In the genomic region with DNA sequence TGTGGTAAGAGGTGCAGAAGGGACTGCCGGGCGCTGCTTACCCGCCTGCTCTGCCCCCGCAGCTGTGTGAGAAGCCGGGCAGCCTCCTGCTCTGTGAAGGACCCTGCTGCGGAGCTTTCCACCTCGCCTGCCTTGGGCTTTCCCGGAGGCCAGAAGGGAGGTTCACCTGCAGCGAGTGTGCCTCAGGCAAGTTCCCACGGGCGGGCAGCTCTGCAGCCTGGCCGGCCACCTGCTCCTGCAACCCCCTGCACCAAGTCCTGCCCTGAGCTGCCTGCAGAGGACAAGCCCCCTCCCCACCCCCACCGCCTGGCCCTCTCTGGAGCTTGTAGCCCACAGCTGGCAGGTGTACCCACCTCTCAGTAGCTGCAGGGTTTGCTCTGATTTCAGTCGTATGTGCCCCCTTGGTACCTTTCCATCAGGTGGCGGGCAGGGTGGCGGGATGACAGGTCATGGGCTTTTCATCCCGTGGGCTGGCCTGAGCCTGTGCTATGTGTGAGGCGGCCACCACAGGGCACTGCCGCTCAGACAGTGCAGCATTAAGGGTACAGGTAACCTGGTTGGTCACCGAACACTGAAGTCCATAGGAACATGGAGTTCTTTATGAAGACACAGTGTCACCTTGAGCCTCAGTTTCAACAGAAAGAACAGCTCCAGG, we compare ENCODE assay signal across 1 cellular context.
TF ChIP-seq lines count a peak whose summit lies in the region.

No MANE protein-coding gene starts in this region.

TF ChIP-seq in HepG2, 621 proteins besides CTCF, POLR2A, EP300 and RAD21:
- TF ChIP-seq HNRNPL (IDR thresholded peaks at IDR 0.05; ENCODE audit: low read depth, low read length) = no peak
- TF ChIP-seq, protein P1, sequence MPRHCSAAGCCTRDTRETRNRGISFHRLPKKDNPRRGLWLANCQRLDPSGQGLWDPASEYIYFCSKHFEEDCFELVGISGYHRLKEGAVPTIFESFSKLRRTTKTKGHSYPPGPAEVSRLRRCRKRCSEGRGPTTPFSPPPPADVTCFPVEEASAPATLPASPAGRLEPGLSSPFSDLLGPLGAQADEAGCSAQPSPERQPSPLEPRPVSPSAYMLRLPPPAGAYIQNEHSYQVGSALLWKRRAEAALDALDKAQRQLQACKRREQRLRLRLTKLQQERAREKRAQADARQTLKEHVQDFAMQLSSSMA (CRISPR knock-in tag; IDR thresholded peaks at IDR 0.05) = no peak
- TF ChIP-seq, protein P2, sequence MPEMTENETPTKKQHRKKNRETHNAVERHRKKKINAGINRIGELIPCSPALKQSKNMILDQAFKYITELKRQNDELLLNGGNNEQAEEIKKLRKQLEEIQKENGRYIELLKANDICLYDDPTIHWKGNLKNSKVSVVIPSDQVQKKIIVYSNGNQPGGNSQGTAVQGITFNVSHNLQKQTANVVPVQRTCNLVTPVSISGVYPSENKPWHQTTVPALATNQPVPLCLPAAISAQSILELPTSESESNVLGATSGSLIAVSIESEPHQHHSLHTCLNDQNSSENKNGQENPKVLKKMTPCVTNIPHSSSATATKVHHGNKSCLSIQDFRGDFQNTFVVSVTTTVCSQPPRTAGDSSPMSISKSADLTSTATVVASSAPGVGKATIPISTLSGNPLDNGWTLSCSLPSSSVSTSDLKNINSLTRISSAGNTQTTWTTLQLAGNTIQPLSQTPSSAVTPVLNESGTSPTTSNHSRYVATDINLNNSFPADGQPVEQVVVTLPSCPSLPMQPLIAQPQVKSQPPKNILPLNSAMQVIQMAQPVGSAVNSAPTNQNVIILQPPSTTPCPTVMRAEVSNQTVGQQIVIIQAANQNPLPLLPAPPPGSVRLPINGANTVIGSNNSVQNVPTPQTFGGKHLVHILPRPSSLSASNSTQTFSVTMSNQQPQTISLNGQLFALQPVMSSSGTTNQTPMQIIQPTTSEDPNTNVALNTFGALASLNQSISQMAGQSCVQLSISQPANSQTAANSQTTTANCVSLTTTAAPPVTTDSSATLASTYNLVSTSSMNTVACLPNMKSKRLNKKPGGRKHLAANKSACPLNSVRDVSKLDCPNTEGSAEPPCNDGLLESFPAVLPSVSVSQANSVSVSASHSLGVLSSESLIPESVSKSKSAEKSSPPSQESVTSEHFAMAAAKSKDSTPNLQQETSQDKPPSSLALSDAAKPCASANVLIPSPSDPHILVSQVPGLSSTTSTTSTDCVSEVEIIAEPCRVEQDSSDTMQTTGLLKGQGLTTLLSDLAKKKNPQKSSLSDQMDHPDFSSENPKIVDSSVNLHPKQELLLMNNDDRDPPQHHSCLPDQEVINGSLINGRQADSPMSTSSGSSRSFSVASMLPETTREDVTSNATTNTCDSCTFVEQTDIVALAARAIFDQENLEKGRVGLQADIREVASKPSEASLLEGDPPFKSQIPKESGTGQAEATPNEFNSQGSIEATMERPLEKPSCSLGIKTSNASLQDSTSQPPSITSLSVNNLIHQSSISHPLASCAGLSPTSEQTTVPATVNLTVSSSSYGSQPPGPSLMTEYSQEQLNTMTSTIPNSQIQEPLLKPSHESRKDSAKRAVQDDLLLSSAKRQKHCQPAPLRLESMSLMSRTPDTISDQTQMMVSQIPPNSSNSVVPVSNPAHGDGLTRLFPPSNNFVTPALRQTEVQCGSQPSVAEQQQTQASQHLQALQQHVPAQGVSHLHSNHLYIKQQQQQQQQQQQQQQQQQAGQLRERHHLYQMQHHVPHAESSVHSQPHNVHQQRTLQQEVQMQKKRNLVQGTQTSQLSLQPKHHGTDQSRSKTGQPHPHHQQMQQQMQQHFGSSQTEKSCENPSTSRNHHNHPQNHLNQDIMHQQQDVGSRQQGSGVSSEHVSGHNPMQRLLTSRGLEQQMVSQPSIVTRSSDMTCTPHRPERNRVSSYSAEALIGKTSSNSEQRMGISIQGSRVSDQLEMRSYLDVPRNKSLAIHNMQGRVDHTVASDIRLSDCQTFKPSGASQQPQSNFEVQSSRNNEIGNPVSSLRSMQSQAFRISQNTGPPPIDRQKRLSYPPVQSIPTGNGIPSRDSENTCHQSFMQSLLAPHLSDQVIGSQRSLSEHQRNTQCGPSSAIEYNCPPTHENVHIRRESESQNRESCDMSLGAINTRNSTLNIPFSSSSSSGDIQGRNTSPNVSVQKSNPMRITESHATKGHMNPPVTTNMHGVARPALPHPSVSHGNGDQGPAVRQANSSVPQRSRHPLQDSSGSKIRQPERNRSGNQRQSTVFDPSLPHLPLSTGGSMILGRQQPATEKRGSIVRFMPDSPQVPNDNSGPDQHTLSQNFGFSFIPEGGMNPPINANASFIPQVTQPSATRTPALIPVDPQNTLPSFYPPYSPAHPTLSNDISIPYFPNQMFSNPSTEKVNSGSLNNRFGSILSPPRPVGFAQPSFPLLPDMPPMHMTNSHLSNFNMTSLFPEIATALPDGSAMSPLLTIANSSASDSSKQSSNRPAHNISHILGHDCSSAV (CRISPR knock-in tag; IDR thresholded peaks at IDR 0.05; ENCODE audit: borderline replicate concordance) = no peak
- TF ChIP-seq TRIM24 (CRISPR knock-in tag; IDR thresholded peaks at IDR 0.05) = no peak
- TF ChIP-seq EZH2 (conservative IDR thresholded peaks at IDR 0.05; ENCODE audit: low read depth, low read length) = no peak
- TF ChIP-seq TOE1 (CRISPR knock-in tag; IDR thresholded peaks at IDR 0.05) = no peak
- TF ChIP-seq ZNF737 (CRISPR knock-in tag; IDR thresholded peaks at IDR 0.05; ENCODE audit: borderline replicate concordance) = no peak
- TF ChIP-seq SRY (CRISPR knock-in tag; IDR thresholded peaks at IDR 0.05) = no peak
- no peak for TF ChIP-seq ZBTB3 (CRISPR knock-in tag; IDR thresholded peaks at IDR 0.05; ENCODE audit: borderline replicate concordance, low read depth)
- no peak for TF ChIP-seq SAFB2 (CRISPR knock-in tag; IDR thresholded peaks at IDR 0.05; ENCODE audit: borderline replicate concordance, low read depth)
- TF ChIP-seq TCF7 (IDR thresholded peaks at IDR 0.05; ENCODE audit: low read depth) = no peak
- TF ChIP-seq ZNF761 (CRISPR knock-in tag; conservative IDR thresholded peaks at IDR 0.05) = no peak
- no peak for TF ChIP-seq CREB1 (IDR thresholded peaks at IDR 0.05)
- no peak for TF ChIP-seq CREB1 (CRISPR knock-in tag; IDR thresholded peaks at IDR 0.05)
- no peak for TF ChIP-seq EEA1 (CRISPR knock-in tag; IDR thresholded peaks at IDR 0.05; ENCODE audit: borderline replicate concordance)
- no peak for TF ChIP-seq ZNF235 (CRISPR knock-in tag; IDR thresholded peaks at IDR 0.05; ENCODE audit: borderline replicate concordance)
- TF ChIP-seq, protein P3, sequence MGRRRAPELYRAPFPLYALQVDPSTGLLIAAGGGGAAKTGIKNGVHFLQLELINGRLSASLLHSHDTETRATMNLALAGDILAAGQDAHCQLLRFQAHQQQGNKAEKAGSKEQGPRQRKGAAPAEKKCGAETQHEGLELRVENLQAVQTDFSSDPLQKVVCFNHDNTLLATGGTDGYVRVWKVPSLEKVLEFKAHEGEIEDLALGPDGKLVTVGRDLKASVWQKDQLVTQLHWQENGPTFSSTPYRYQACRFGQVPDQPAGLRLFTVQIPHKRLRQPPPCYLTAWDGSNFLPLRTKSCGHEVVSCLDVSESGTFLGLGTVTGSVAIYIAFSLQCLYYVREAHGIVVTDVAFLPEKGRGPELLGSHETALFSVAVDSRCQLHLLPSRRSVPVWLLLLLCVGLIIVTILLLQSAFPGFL (CRISPR knock-in tag; IDR thresholded peaks at IDR 0.05) = no peak
- TF ChIP-seq NR3C1 (CRISPR knock-in tag; IDR thresholded peaks at IDR 0.05) = no peak
